ENCODE assay signal across 28 cellular contexts in genomic region chr5:145084834-145085233, GRCh38.
"Had no signal": no experiment of that assay in that cellular context is flagged by ENCODE, and none has a peak within 500 bp of the region (broad histone marks: within the 10 kb centered on the region; RNA-seq: fewer than 3 reads in every experiment).

No MANE protein-coding gene starts in this region.

- H3K36me3 ChIP-seq: colonic mucosa, esophagus muscularis mucosa, esophagus squamous epithelium, gastrocnemius medialis, gastroesophageal sphincter, heart left ventricle, heart right ventricle had no signal

- H3K4me3 ChIP-seq: colonic mucosa, coronary artery, dorsolateral prefrontal cortex, esophagus muscularis mucosa, esophagus squamous epithelium, gastrocnemius medialis, gastroesophageal sphincter, heart left ventricle, heart right ventricle had no signal

- H3K4me1 ChIP-seq: colonic mucosa, esophagus muscularis mucosa, esophagus squamous epithelium, foreskin keratinocyte, gastrocnemius medialis, gastroesophageal sphincter, heart left ventricle, heart right ventricle had no signal

- FAIRE-seq: colon, endometrium, endothelial cell of umbilical vein, frontal cortex had no signal

- DNase-seq: colonic mucosa; cortex of kidney; dermis blood vessel endothelial cell; dorsolateral prefrontal cortex; effector CD4-positive, alpha-beta T cell; effector CD8-positive, alpha-beta T cell; effector memory CD4-positive, alpha-beta T cell; effector memory CD8-positive, alpha-beta T cell; endodermal cell; erythroblast; esophagus squamous epithelium; foreskin fibroblast; foreskin keratinocyte; foreskin melanocyte; gastrocnemius medialis; glutamatergic neuron; head of caudate nucleus; heart left ventricle; heart right ventricle had no signal

- ATAC-seq: effector memory CD8-positive, alpha-beta T cell; esophagus mucosa; foreskin keratinocyte; gastrocnemius medialis; gastroesophageal sphincter; heart left ventricle; heart right ventricle had no signal

- H3K27me3 ChIP-seq: colonic mucosa, dorsolateral prefrontal cortex, esophagus muscularis mucosa, esophagus squamous epithelium, foreskin keratinocyte, gastrocnemius medialis, gastroesophageal sphincter, heart left ventricle, heart right ventricle had no signal

- H3K27ac ChIP-seq: colonic mucosa, coronary artery, dorsolateral prefrontal cortex, epithelial cell of prostate, esophagus muscularis mucosa, esophagus squamous epithelium, foreskin keratinocyte, gastrocnemius medialis, gastroesophageal sphincter, heart left ventricle, heart right ventricle had no signal

- H3K9me3 ChIP-seq: colonic mucosa, esophagus muscularis mucosa, esophagus squamous epithelium, gastrocnemius medialis, gastroesophageal sphincter had no signal
